19 cellular contexts compared by ENCODE assay signal in genomic region chr2:55169359-55169758, GRCh38.
DNase-seq lines count a peak whose midpoint lies in the region; ATAC-seq and TF ChIP-seq lines count a peak whose summit lies in the region.
"Had no signal": no experiment of that assay in that cellular context is flagged by ENCODE, and none has a peak within 500 bp of the region (broad histone marks: within the 10 kb centered on the region; RNA-seq: fewer than 3 reads in every experiment).

No MANE protein-coding gene starts in this region.

- 86% methylated on average over 1 of the region's 1 CpG for WGBS in prostate gland

- H3K27me3 ChIP-seq in fibroblast of lung (ENCODE audit: control insufficient read depth, insufficient read depth, low read length), result no peaks in the 10 kb centered on the region
- no peaks in the 10 kb centered on the region for H3K27me3 ChIP-seq in prostate gland (replicated peaks; ENCODE audit: insufficient read depth)
- H3K27me3 ChIP-seq: BLaER1 treated with 17β-estradiol and CSF1 and Interleukin-3, amounts not matched to agents 10 nM and 100 nM had no signal

- H3K9me3 ChIP-seq in fibroblast of lung (ENCODE audit: control insufficient read depth, insufficient read depth, low read depth, low read length) (no peaks in the 10 kb centered on the region), prostate gland (no peaks in the 10 kb centered on the region)
- H3K9me3 ChIP-seq: BLaER1 treated with 17β-estradiol and CSF1 and Interleukin-3, amounts not matched to agents 10 nM and 100 nM had no signal

- TF ChIP-seq POLR2A in prostate gland (IDR thresholded peaks at IDR 0.05), result no peak

- no peak for TF ChIP-seq CTCF in fibroblast of lung (conservative IDR thresholded peaks at IDR 0.05 in 1 of 2, IDR thresholded peaks at IDR 0.05 in 1 of 2; ENCODE audit: low read depth in 1 of 2, low read length in 2 of 2)
- TF ChIP-seq CTCF in prostate gland (IDR thresholded peaks at IDR 0.05), result no peak

- no peaks in the 10 kb centered on the region for H4K20me1 ChIP-seq in fibroblast of lung (ENCODE audit: control insufficient read depth, extremely low read depth, insufficient read depth, low read length)
- H4K20me1 ChIP-seq: BLaER1 treated with 17β-estradiol and CSF1 and Interleukin-3, amounts not matched to agents 10 nM and 100 nM had no signal

- intact Hi-C loops in prostate gland (cut with DNase I), result loop anchor here (2.0 to 5.0 kb wide), 5 partner anchors 72 to 269 kb away; no protein-coding TSS in a partner anchor

- H3K4me2 ChIP-seq in fibroblast of lung (ENCODE audit: extremely low read depth, insufficient read depth, low read length), result peak overlapping the region; percentile 5
- H3K4me2 ChIP-seq: BLaER1 treated with 17β-estradiol and CSF1 and Interleukin-3, amounts not matched to agents 10 nM and 100 nM had no signal

- no peak overlapping the region for H2AFZ ChIP-seq in fibroblast of lung (ENCODE audit: low read length)

- H3K27ac ChIP-seq in fibroblast of lung (ENCODE audit: insufficient read depth, low read length), result no peak overlapping the region
- peak overlapping the region; percentile 41 to 54 for H3K27ac ChIP-seq in prostate gland
- H3K27ac ChIP-seq: BLaER1 treated with 17β-estradiol and CSF1 and Interleukin-3, amounts not matched to agents 10 nM and 100 nM; HL-60; RWPE1 had no signal

- ATAC-seq in SK-N-SH treated with all-trans-retinoic acid at 6 μM for 48 hours (no peak), HG02870 (IDR thresholded peaks at IDR 0.05; ENCODE audit: unreplicated experiment) (no peak), HG02840 (IDR thresholded peaks at IDR 0.05; ENCODE audit: low FRiP score, unreplicated experiment) (no peak)

- H3K4me1 ChIP-seq in fibroblast of lung (ENCODE audit: control insufficient read depth, extremely low read depth, insufficient read depth, low read length), result peaks cover 15% of the 10 kb centered on the region
- H3K4me1 ChIP-seq in prostate gland (replicated peaks), result peaks cover 8% of the 10 kb centered on the region

- no peaks in the 10 kb centered on the region for H3K36me3 ChIP-seq in fibroblast of lung (ENCODE audit: control insufficient read depth, insufficient read depth, low read length)
- H3K36me3 ChIP-seq in prostate gland, result no peaks in the 10 kb centered on the region
- H3K36me3 ChIP-seq: BLaER1 treated with 17β-estradiol and CSF1 and Interleukin-3, amounts not matched to agents 10 nM and 100 nM had no signal

- DNase-seq in EH (ENCODE audit: low read depth), result peak; percentile 57
- no peak for DNase-seq in fibroblast of lung (ENCODE audit: low read depth in 2 of 2)
- DNase-seq in prostate gland (ENCODE audit: low spot score), result no peak
- no peak for DNase-seq in NCI-H146 (lab: John Stamatoyannopoulos, UW)
- DNase-seq in MV-4-11 (lab: John Stamatoyannopoulos, UW), result no peak
- DNase-seq: 8988T; CD8-positive, alpha-beta memory T cell; DMS79; H9; NCI-H1417 treated with DMSO at 0.1 percent for 48 hours; NCI-H2029 treated with DMSO at 0.1 percent for 48 hours; NCI-H510A had no signal

- no peak overlapping the region for H3K4me3 ChIP-seq in fibroblast of lung (replicated peaks in 1 of 4; ENCODE audit: control extremely low read depth in 1 of 4, insufficient read depth in 1 of 4, low read depth in 3 of 4, low read length in 4 of 4)
- no peak overlapping the region for H3K4me3 ChIP-seq in prostate gland
- H3K4me3 ChIP-seq: BLaER1 treated with 17β-estradiol and CSF1 and Interleukin-3, amounts not matched to agents 10 nM and 100 nM; K562 had no signal

- peaks cover 15% of the 10 kb centered on the region for H3K79me2 ChIP-seq in fibroblast of lung (ENCODE audit: control insufficient read depth, insufficient read depth, low read length)

- no peak overlapping the region for H3K9ac ChIP-seq in fibroblast of lung (ENCODE audit: insufficient read depth, low read length)
- H3K9ac ChIP-seq: BLaER1 treated with 17β-estradiol and CSF1 and Interleukin-3, amounts not matched to agents 10 nM and 100 nM had no signal

TF ChIP-seq in SK-N-SH treated with all-trans-retinoic acid at 6 μM for 48 hours, 23 proteins besides CTCF, POLR2A, EP300 and RAD21:
- TF ChIP-seq ZFP30 (CRISPR knock-in tag; IDR thresholded peaks at IDR 0.05), result no peak
- peak; percentile 37; the same call in 1 of the 2 replicates for TF ChIP-seq ISL1 (CRISPR knock-in tag; IDR thresholded peaks at IDR 0.05)
